6 cellular contexts compared by ENCODE assay signal in genomic region chr2:74442483-74443297, GRCh38. TPM values are rescaled to one million over a fixed set of nuclear protein-coding genes. Genes with fewer than 3 reads are reported as not detected.
DNase-seq lines count a peak whose midpoint lies in the region; ATAC-seq and TF ChIP-seq lines count a peak whose summit lies in the region.
"Not testable (repeated sequence)": the region's sequence is repeated elsewhere in the genome, so short reads cannot be mapped to it uniquely, and the experiment has no call there.

No MANE protein-coding gene starts in this region.

- peaks cover 67% of the 10 kb centered on the region for H3K27me3 Mint-ChIP-seq in activated CD8-positive, alpha-beta memory T cell treated with anti-CD3 and anti-CD28 coated beads, Interleukin-2, amount 10 ng/mL, durations not matched to agents 7 days and 5 days
- H3K27me3 Mint-ChIP-seq in immature natural killer cell (ENCODE audit: low read depth in 3 of 3): not testable (repeated sequence)

- H3K4me1 ChIP-seq in HEK293 (ENCODE audit: control insufficient read depth, insufficient read depth, low read length); ovary (ENCODE audit: insufficient read depth): not testable (repeated sequence)
- peaks cover 27% of the 10 kb centered on the region for H3K4me1 ChIP-seq in ectodermal cell (ENCODE audit: control insufficient read depth, insufficient read depth, low read length)
- H3K4me1 ChIP-seq in thyroid gland: peaks cover 10 to 18% of the 10 kb centered on the region in 2 donors

- not testable (repeated sequence) for H3K9me3 ChIP-seq in HEK293 (ENCODE audit: control insufficient read depth, insufficient read depth, low read depth, low read length); ectodermal cell (ENCODE audit: control insufficient read depth, low read length); ovary; thyroid gland

- CTCF ChIA-PET in HEK293 (lab: Yijun Ruan, JAX): interaction anchor here (0.7 to 1.1 kb wide), 4 partner anchors 12 to 157 kb away, joined by 3 to 4 read pairs (median 3); no protein-coding TSS in a partner anchor
- CTCF ChIA-PET in activated CD8-positive, alpha-beta memory T cell treated with anti-CD3 and anti-CD28 coated beads, Interleukin-2, amount 10 ng/mL, durations not matched to agents 7 days and 5 days (lab: Charles Lee): not testable (repeated sequence)

- not testable (repeated sequence) for TF ChIP-seq POLR2A in ovary (IDR thresholded peaks at IDR 0.05); thyroid gland (IDR thresholded peaks at IDR 0.05)

- intact Hi-C loops in ovary (cut with DNase I); thyroid gland (cut with DNase I): not testable (repeated sequence)

- not testable (repeated sequence) for ATAC-seq in activated CD8-positive, alpha-beta memory T cell treated with anti-CD3 and anti-CD28 coated beads, Interleukin-2, amount 10 ng/mL, durations not matched to agents 7 days and 5 days

- not testable (repeated sequence) for TF ChIP-seq CTCF in HEK293 (tag by site-specific recombination; IDR thresholded peaks at IDR 0.05); ovary (IDR thresholded peaks at IDR 0.05); thyroid gland (IDR thresholded peaks at IDR 0.05)

- H3K36me3 Mint-ChIP-seq in activated CD8-positive, alpha-beta memory T cell treated with anti-CD3 and anti-CD28 coated beads, Interleukin-2, amount 10 ng/mL, durations not matched to agents 7 days and 5 days; immature natural killer cell: not testable (repeated sequence)

- peaks cover 0 to 23% of the 10 kb centered on the region in 2 experiments; a peak in 1 of 3 replicates for H3K36me3 ChIP-seq in HEK293 (ENCODE audit: control insufficient read depth in 2 of 2, insufficient read depth in 1 of 2, low read length in 2 of 2)
- not testable (repeated sequence) for H3K36me3 ChIP-seq in ectodermal cell (ENCODE audit: control insufficient read depth, insufficient read depth, low read length); ovary; thyroid gland

- peaks cover 34% of the 10 kb centered on the region for H3K27me3 ChIP-seq in ectodermal cell (ENCODE audit: control insufficient read depth, insufficient read depth, low read length, poor library complexity, severe bottlenecking)
- not testable (repeated sequence) for H3K27me3 ChIP-seq in ovary, thyroid gland

- POLR2A ChIA-PET in HEK293 (lab: Yijun Ruan, JAX): interaction anchor here (0.6 to 1.7 kb wide), 3 partner anchors 10 to 15 kb away, joined by 3 to 7 read pairs (median 4); partner anchors contain the start of gene INO80B

- H3K4me3 ChIP-seq in HEK293 (ENCODE audit: low read depth, low read length) (peak overlapping the region; percentile 56), ectodermal cell (ENCODE audit: insufficient read depth, low read depth, low read length) (peak overlapping the region; percentile 64), ovary (peak overlapping the region; percentile 32), thyroid gland (replicated peaks in 1 of 3) (peak overlapping the region in 2 of 3 donors; percentile 38 to 51)

- not testable (repeated sequence) for TF ChIP-seq EP300 in ovary (IDR thresholded peaks at IDR 0.05)

- H3K9me3 Mint-ChIP-seq in activated CD8-positive, alpha-beta memory T cell treated with anti-CD3 and anti-CD28 coated beads, Interleukin-2, amount 10 ng/mL, durations not matched to agents 7 days and 5 days (ENCODE audit: low read depth); immature natural killer cell: not testable (repeated sequence)

- H3K27ac ChIP-seq in HEK293 (ENCODE audit: extremely low read depth, low read depth, low read length) (peak overlapping the region; percentile 68; the same call in 1 of the 2 replicates), thyroid gland (peak overlapping the region; percentile 42 to 84 (median 76))
- not testable (repeated sequence) for H3K27ac ChIP-seq in ectodermal cell (ENCODE audit: insufficient read depth, low read depth, low read length, poor library complexity, severe bottlenecking); ovary

- 80 to 84% methylated on average over 16 of the region's 16 CpGs for WGBS in ectodermal cell, 2 experiments
- 87 to 92% (median 88%) methylated on average over 16 of the region's 16 CpGs for WGBS in ovary, 3 donors
- 86 to 92% methylated on average over 16 of the region's 16 CpGs for WGBS in thyroid gland, 2 donors

- peak overlapping the region; percentile 50 for H3K4me3 Mint-ChIP-seq in activated CD8-positive, alpha-beta memory T cell treated with anti-CD3 and anti-CD28 coated beads, Interleukin-2, amount 10 ng/mL, durations not matched to agents 7 days and 5 days
- H3K4me3 Mint-ChIP-seq in immature natural killer cell: peak overlapping the region; percentile 80 to 89 (median 81)

- DNase-seq in activated CD8-positive, alpha-beta memory T cell treated with anti-CD3 and anti-CD28 coated beads, Interleukin-2, amount 10 ng/mL, durations not matched to agents 7 days and 5 days; immature natural killer cell; ovary; thyroid gland: not testable (repeated sequence)

- not testable (repeated sequence) for H3K27ac Mint-ChIP-seq in activated CD8-positive, alpha-beta memory T cell treated with anti-CD3 and anti-CD28 coated beads, Interleukin-2, amount 10 ng/mL, durations not matched to agents 7 days and 5 days
- peak overlapping the region in 3 of 6 donors; percentile 81 to 88 (median 83) for H3K27ac Mint-ChIP-seq in immature natural killer cell

- not testable (repeated sequence) for H3K4me1 Mint-ChIP-seq in activated CD8-positive, alpha-beta memory T cell treated with anti-CD3 and anti-CD28 coated beads, Interleukin-2, amount 10 ng/mL, durations not matched to agents 7 days and 5 days
- peaks cover 27 to 29% of the 10 kb centered on the region in 2 donors for H3K4me1 Mint-ChIP-seq in immature natural killer cell

TF ChIP-seq in HEK293, 187 proteins besides CTCF, POLR2A, EP300 and RAD21 (continues in another document):
- peak; percentile 62 for TF ChIP-seq ZNF121 (tag by site-specific recombination; IDR thresholded peaks at IDR 0.05)

RNA-seq across cellular contexts. Expression of gene RTKN, which starts 1.0 kb away (rescaled TPM):
- 1 to 10 TPM in 1 of 2 experiments, under 1 TPM in 1; 0.50 to 1.9 TPM for total RNA-seq in activated CD8-positive, alpha-beta memory T cell treated with anti-CD3 and anti-CD28 coated beads, Interleukin-2, amount 10 ng/mL, durations not matched to agents 7 days and 5 days
- 41.6 TPM for polyA plus RNA-seq in ectodermal cell (2013, experiment 1 of 4)
- 39.2 TPM for polyA plus RNA-seq in ectodermal cell (2013, experiment 2 of 4)
- 35.6 TPM for polyA plus RNA-seq in ectodermal cell (2013, experiment 3 of 4)
- polyA plus RNA-seq in ectodermal cell (2013, experiment 4 of 4): 42.6 TPM
- 10 to 100 TPM in 1 of 3 donors, 1 to 10 TPM in 2; 5.8 to 10.8 (median 8.4) TPM for polyA plus RNA-seq in immature natural killer cell
- 10 to 100 TPM in 5 of 7 donors, 1 to 10 TPM in 2; 1.6 to 30.9 (median 12.2) TPM for total RNA-seq in ovary
- polyA plus RNA-seq in ovary: 1 to 10 TPM; 8.6 TPM
- 10 to 100 TPM; 24.5 to 41.9 (median 35.6) TPM for total RNA-seq in thyroid gland

RNA-seq across cellular contexts. Expression of gene INO80B, which starts 12.2 kb away (rescaled TPM):
- 10 to 100 TPM; 31.1 to 39.5 TPM for total RNA-seq in activated CD8-positive, alpha-beta memory T cell treated with anti-CD3 and anti-CD28 coated beads, Interleukin-2, amount 10 ng/mL, durations not matched to agents 7 days and 5 days
- 31.6 TPM for polyA plus RNA-seq in ectodermal cell (2013, experiment 1 of 4)
- polyA plus RNA-seq in ectodermal cell (2013, experiment 2 of 4): 27.1 TPM
- 16.5 TPM for polyA plus RNA-seq in ectodermal cell (2013, experiment 3 of 4)
- polyA plus RNA-seq in ectodermal cell (2013, experiment 4 of 4): 17.9 TPM
- polyA plus RNA-seq in immature natural killer cell (10 to 100 TPM in 1 of 3 donors, 1 to 10 TPM in 2; 3.9 to 11.1 (median 9.3) TPM), ovary (10 to 100 TPM; 45.1 to 48.6 TPM)
- total RNA-seq in ovary (10 to 100 TPM in 6 of 7 donors, 1 to 10 TPM in 1; 9.4 to 60.9 (median 49.6) TPM), thyroid gland (10 to 100 TPM; 19.9 to 74.4 (median 46.1) TPM)

RNA-seq across cellular contexts. Expression of gene WBP1, which starts 15.5 kb away (rescaled TPM):
- total RNA-seq in activated CD8-positive, alpha-beta memory T cell treated with anti-CD3 and anti-CD28 coated beads, Interleukin-2, amount 10 ng/mL, durations not matched to agents 7 days and 5 days: 10 to 100 TPM; 40.5 to 46.8 TPM
- polyA plus RNA-seq in ectodermal cell (2013, experiment 1 of 4): 133 TPM
- 133 TPM for polyA plus RNA-seq in ectodermal cell (2013, experiment 2 of 4)
- 112 TPM for polyA plus RNA-seq in ectodermal cell (2013, experiment 3 of 4)
- 131 TPM for polyA plus RNA-seq in ectodermal cell (2013, experiment 4 of 4)
- polyA plus RNA-seq in immature natural killer cell: 10 to 100 TPM; 45.6 to 56.1 (median 54.0) TPM
- 10 to 100 TPM; 61.9 to 93.8 (median 73.3) TPM for total RNA-seq in ovary
- 100 to 1,000 TPM in 1 of 2 donors, 10 to 100 TPM in 1; 52.4 to 114 TPM for polyA plus RNA-seq in ovary
- total RNA-seq in thyroid gland: 100 to 1,000 TPM in 2 of 4 donors, 10 to 100 TPM in 2; 60.7 to 119 (median 102) TPM

RNA-seq across cellular contexts. Expression of gene WDR54, which starts 21.2 kb away (rescaled TPM):
- 10 to 100 TPM; 82.7 to 84.0 TPM for total RNA-seq in activated CD8-positive, alpha-beta memory T cell treated with anti-CD3 and anti-CD28 coated beads, Interleukin-2, amount 10 ng/mL, durations not matched to agents 7 days and 5 days
- 81.1 TPM for polyA plus RNA-seq in ectodermal cell (2013, experiment 1 of 4)
- 92.4 TPM for polyA plus RNA-seq in ectodermal cell (2013, experiment 2 of 4)
- polyA plus RNA-seq in ectodermal cell (2013, experiment 3 of 4): 74.4 TPM
- polyA plus RNA-seq in ectodermal cell (2013, experiment 4 of 4): 82.8 TPM
- polyA plus RNA-seq in immature natural killer cell (10 to 100 TPM; 38.0 to 94.8 (median 47.7) TPM), ovary (10 to 100 TPM in 1 of 2 donors, 1 to 10 TPM in 1; 8.6 to 22.4 TPM)
- total RNA-seq in ovary (10 to 100 TPM in 6 of 7 donors, 1 to 10 TPM in 1; 8.8 to 41.6 (median 16.2) TPM), thyroid gland (10 to 100 TPM in 3 of 4 donors, 1 to 10 TPM in 1; 6.5 to 19.3 (median 13.6) TPM)

RNA-seq across cellular contexts. Expression of gene C2orf81, which starts 21.3 kb away (rescaled TPM):
- total RNA-seq in activated CD8-positive, alpha-beta memory T cell treated with anti-CD3 and anti-CD28 coated beads, Interleukin-2, amount 10 ng/mL, durations not matched to agents 7 days and 5 days: 1 to 10 TPM in 1 of 2 experiments, under 1 TPM in 1; 0.93 to 1.8 TPM
- 9.8 TPM for polyA plus RNA-seq in ectodermal cell (2013, experiment 1 of 4)
- 8.0 TPM for polyA plus RNA-seq in ectodermal cell (2013, experiment 2 of 4)
- 8.1 TPM for polyA plus RNA-seq in ectodermal cell (2013, experiment 3 of 4)
- 7.5 TPM for polyA plus RNA-seq in ectodermal cell (2013, experiment 4 of 4)
- polyA plus RNA-seq in immature natural killer cell: 1 to 10 TPM in 2 of 3 donors, not detected in 1; 1.6 TPM
- total RNA-seq in ovary: 1 to 10 TPM; 1.3 to 9.9 (median 4.5) TPM
- 1 to 10 TPM in 1 of 2 donors, under 1 TPM in 1; 0.85 to 5.1 TPM for polyA plus RNA-seq in ovary
- 1 to 10 TPM; 2.3 to 3.4 (median 3.1) TPM for total RNA-seq in thyroid gland
